Comparison of ENCODE assay signal across 8 cellular contexts in genomic region chr19:41449079-41449864, GRCh38. TPM values are rescaled to one million over a fixed set of nuclear protein-coding genes. Genes with fewer than 3 reads are reported as not detected.
DNase-seq lines count a peak whose midpoint lies in the region; ATAC-seq and TF ChIP-seq lines count a peak whose summit lies in the region.

No MANE protein-coding gene starts in this region.

- no peaks in the 10 kb centered on the region for H3K4me1 ChIP-seq in adipocyte (ENCODE audit: control insufficient read depth, insufficient read depth, low read length)

- DNase-seq in NCI-H1436 (lab: John Stamatoyannopoulos, UW) (peak; percentile 42), NCI-H1436 treated with DMSO at 0.1 percent for 48 hours (lab: John Stamatoyannopoulos, UW) (no peak), MG63 (peak; percentile 68), adipocyte (ENCODE audit: low read depth) (peak; percentile 84), left ventricle myocardium superior (peak; percentile 82), retinal pigment epithelial cell (ENCODE audit: low read depth) (no peak)

- H3K9me3 ChIP-seq in MG63 (0 out of 2 replicates have a peak, but pooled peaks cover 3% of the 10 kb centered on the region), adipocyte (ENCODE audit: control insufficient read depth, low read length) (no peaks in the 10 kb centered on the region)

- no peak overlapping the region for H3K4me3 ChIP-seq in MG63
- H3K4me3 ChIP-seq in adipocyte (ENCODE audit: low read length), result peak overlapping the region; percentile 47
- H3K4me3 ChIP-seq in retinal pigment epithelial cell (ENCODE audit: low read length), result no peak overlapping the region

- peak; percentile 94 for ATAC-seq in left ventricle myocardium superior
- ATAC-seq in HG02938 (IDR thresholded peaks at IDR 0.05; ENCODE audit: unreplicated experiment), result no peak

- H3K27me3 ChIP-seq in MG63 (peaks cover 28% of the 10 kb centered on the region), adipocyte (replicated peaks; ENCODE audit: control insufficient read depth, insufficient read depth, low read length) (peaks cover 37% of the 10 kb centered on the region)

- H3K36me3 Mint-ChIP-seq in T-helper 1 cell treated with Interleukin-12 subunit alpha and Interleukin-12 subunit beta and Interleukin-4 antibody, amounts not matched to agents 30 μg/mL and 1 μg/mL, for 36 hours (ENCODE audit: low read depth), result no peaks in the 10 kb centered on the region

- H3K27me3 Mint-ChIP-seq in T-helper 1 cell treated with Interleukin-12 subunit alpha and Interleukin-12 subunit beta and Interleukin-4 antibody, amounts not matched to agents 30 μg/mL and 1 μg/mL, for 36 hours (ENCODE audit: low read depth), result peaks cover 9% of the 10 kb centered on the region

- TF ChIP-seq CTCF in retinal pigment epithelial cell (conservative IDR thresholded peaks at IDR 0.05; ENCODE audit: low read depth, low read length), result peak; percentile 99

- H3K27ac Mint-ChIP-seq in T-helper 1 cell treated with Interleukin-12 subunit alpha and Interleukin-12 subunit beta and Interleukin-4 antibody, amounts not matched to agents 30 μg/mL and 1 μg/mL, for 36 hours, result peak overlapping the region; percentile 64

- H3K36me3 ChIP-seq in MG63, result no peaks in the 10 kb centered on the region
- no peaks in the 10 kb centered on the region for H3K36me3 ChIP-seq in adipocyte (ENCODE audit: control insufficient read depth, insufficient read depth, low read length, severe bottlenecking)

- intact Hi-C loops in left ventricle myocardium superior (cut with micrococcal nuclease), result loop anchor here (10.0 kb wide), 1 partner anchor 86 kb away; no protein-coding TSS in a partner anchor

- no peaks in the 10 kb centered on the region for H3K9me3 Mint-ChIP-seq in T-helper 1 cell treated with Interleukin-12 subunit alpha and Interleukin-12 subunit beta and Interleukin-4 antibody, amounts not matched to agents 30 μg/mL and 1 μg/mL, for 36 hours

- H3K9ac ChIP-seq in adipocyte (ENCODE audit: low read length), result no peak overlapping the region

- H3K4me3 Mint-ChIP-seq in T-helper 1 cell treated with Interleukin-12 subunit alpha and Interleukin-12 subunit beta and Interleukin-4 antibody, amounts not matched to agents 30 μg/mL and 1 μg/mL, for 36 hours, result peak overlapping the region; percentile 74

- H3K4me1 Mint-ChIP-seq in T-helper 1 cell treated with Interleukin-12 subunit alpha and Interleukin-12 subunit beta and Interleukin-4 antibody, amounts not matched to agents 30 μg/mL and 1 μg/mL, for 36 hours (ENCODE audit: low read depth), result peaks cover 11% of the 10 kb centered on the region

RNA-seq across cellular contexts. Expression of gene ERICH4, which starts 6.3 kb away (rescaled TPM):
- total RNA-seq in MG63 (2014; rRNA removed; shearing (Covaris generic); ENCODE audit: low replicate concordance), result not detected in 2 replicates
- not detected for total RNA-seq in left ventricle myocardium superior

RNA-seq across cellular contexts. Expression of gene DMAC2, which starts 9.6 kb away (rescaled TPM):
- 37.6 and 56.2 TPM in 2 replicates for total RNA-seq in MG63 (2014; rRNA removed; shearing (Covaris generic); ENCODE audit: low replicate concordance)
- 111 TPM for total RNA-seq in left ventricle myocardium superior

RNA-seq across cellular contexts. Expression of gene B3GNT8, which starts 22.1 kb away (rescaled TPM):
- total RNA-seq in MG63 (2014; rRNA removed; shearing (Covaris generic); ENCODE audit: low replicate concordance), result not detected in 2 replicates
- total RNA-seq in left ventricle myocardium superior, result 12.4 TPM

RNA-seq across cellular contexts. Expression of gene BCKDHA, which starts 51.7 kb away (rescaled TPM):
- 22.0 and 58.6 TPM in 2 replicates for total RNA-seq in MG63 (2014; rRNA removed; shearing (Covaris generic); ENCODE audit: low replicate concordance)
- total RNA-seq in left ventricle myocardium superior, result 49.2 TPM

RNA-seq across cellular contexts. Expression of gene EXOSC5, which starts 52.1 kb away (rescaled TPM):
- 64.6 and 95.3 TPM in 2 replicates for total RNA-seq in MG63 (2014; rRNA removed; shearing (Covaris generic); ENCODE audit: low replicate concordance)
- 14.4 TPM for total RNA-seq in left ventricle myocardium superior

Comparison
In these comparisons a context has a peak if more than half of its experiments do, and no peak if none do; other contexts are left out.
1. DNase-seq: peak in NCI-H1436 (single experiment), MG63 (single experiment), adipocyte (single experiment) and left ventricle myocardium superior (single experiment); none in NCI-H1436 treated with DMSO at 0.1 percent for 48 hours (single experiment) and retinal pigment epithelial cell (single experiment).
2. RNA of gene B3GNT8, which starts 22.1 kb away (total RNA-seq): 12.4 TPM in left ventricle myocardium superior (single experiment); not detected in MG63; every median in the first group is over 10 times any median in the second.